Comparison of ENCODE assay signal across 8 cellular contexts in the genomic region with DNA sequence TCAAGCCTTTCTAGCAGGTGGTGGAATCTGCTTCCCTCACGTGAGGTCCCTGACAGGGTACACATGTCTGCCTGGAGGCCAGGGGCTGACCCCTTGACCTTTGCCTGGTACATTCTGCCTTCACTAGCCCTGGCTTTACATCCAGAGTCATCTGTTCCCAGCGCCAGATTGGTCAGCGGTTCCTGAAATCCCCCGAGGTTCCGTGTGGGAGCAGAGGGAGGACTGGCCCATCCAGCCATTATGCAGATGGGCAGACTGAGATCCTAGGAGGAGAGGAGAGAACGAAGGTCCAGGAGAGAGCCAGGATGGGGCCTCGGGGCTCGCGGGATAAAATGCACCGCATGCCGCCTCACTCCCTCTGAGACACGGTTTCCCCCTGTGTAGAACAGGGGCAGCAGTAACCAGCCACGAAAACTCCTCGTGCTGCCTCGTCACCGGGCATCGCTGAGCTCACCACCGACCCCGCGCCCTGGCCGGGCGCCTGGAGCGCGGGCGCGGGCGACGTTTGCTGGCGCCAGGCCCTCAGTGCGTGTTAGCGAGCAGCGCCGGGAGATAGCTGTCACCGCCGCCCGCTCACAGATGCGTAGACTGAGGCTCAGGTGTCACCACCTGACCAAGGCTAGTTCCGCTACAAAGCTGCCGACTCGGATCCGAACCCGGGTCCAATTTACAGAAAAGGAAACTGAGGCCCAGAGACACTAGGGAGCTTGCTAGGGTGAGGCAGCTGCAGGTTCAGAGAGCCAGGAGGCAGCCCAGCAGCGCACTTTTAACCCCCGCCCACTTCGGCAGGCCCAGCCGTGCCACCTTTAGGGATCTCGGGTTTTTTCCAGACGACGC. TPM values are rescaled to one million over a fixed set of nuclear protein-coding genes. Genes with fewer than 3 reads are reported as not detected.
A peak's percentile ranks its signal among the peaks of the same experiment; 100 is the strongest.
DNase-seq lines count a peak whose midpoint lies in the region; ATAC-seq and TF ChIP-seq lines count a peak whose summit lies in the region.

No MANE protein-coding gene starts in this region.

- TF ChIP-seq CTCF in 22Rv1 (IDR thresholded peaks at IDR 0.05) (no peak; the same call in 1 of the 2 replicates), smooth muscle cell (IDR thresholded peaks at IDR 0.05; ENCODE audit: borderline replicate concordance, insufficient read depth, poor library complexity, severe bottlenecking) (no peak)

- no peaks in the 10 kb centered on the region for H3K36me3 ChIP-seq in smooth muscle cell (ENCODE audit: low read depth)

- ATAC-seq in GM18511 (IDR thresholded peaks at IDR 0.05; ENCODE audit: unreplicated experiment) = peak; percentile 8
- peak; percentile 14 for ATAC-seq in HG03280 (IDR thresholded peaks at IDR 0.05; ENCODE audit: unreplicated experiment)
- peak; percentile 10 for ATAC-seq in activated T-helper 17 cell treated with anti-CD3 and anti-CD28 coated beads, Interleukin-2, amount 50 U/mL, for 72 hours (replicated peaks)

- peaks cover 29% of the 10 kb centered on the region for H3K79me2 ChIP-seq in smooth muscle cell (ENCODE audit: low read depth)

- peak overlapping the region; percentile 100 for H3K4me3 Mint-ChIP-seq in activated T-helper 17 cell treated with anti-CD3 and anti-CD28 coated beads, Interleukin-2, amount 50 U/mL, for 72 hours

- H3K9me3 ChIP-seq in smooth muscle cell (replicated peaks; ENCODE audit: low read depth) = no peaks in the 10 kb centered on the region

- peak overlapping the region; percentile 76 for H2AFZ ChIP-seq in smooth muscle cell (ENCODE audit: low read depth)

- H3K27ac ChIP-seq in 22Rv1 (0 out of 2 replicates have a peak overlapping the region, but pooled peaks have one; percentile 29), smooth muscle cell (ENCODE audit: low read depth) (peak overlapping the region; percentile 27)

- H3K9ac ChIP-seq in smooth muscle cell (ENCODE audit: low read depth) = peak overlapping the region; percentile 25

- H4K20me1 ChIP-seq in smooth muscle cell (ENCODE audit: low read depth) = peaks cover 37% of the 10 kb centered on the region

- no peaks in the 10 kb centered on the region for H3K27me3 ChIP-seq in smooth muscle cell (ENCODE audit: low read depth)

- peaks cover 36% of the 10 kb centered on the region for H3K36me3 Mint-ChIP-seq in activated T-helper 17 cell treated with anti-CD3 and anti-CD28 coated beads, Interleukin-2, amount 50 U/mL, for 72 hours (ENCODE audit: low read depth)

- H3K4me3 ChIP-seq in iPS-11a (ENCODE audit: low read depth, low read length) = peak overlapping the region; percentile 22
- H3K4me3 ChIP-seq in smooth muscle cell = peak overlapping the region; percentile 90

- no peaks in the 10 kb centered on the region for H3K9me3 Mint-ChIP-seq in activated T-helper 17 cell treated with anti-CD3 and anti-CD28 coated beads, Interleukin-2, amount 50 U/mL, for 72 hours

- H3K4me1 ChIP-seq in smooth muscle cell (ENCODE audit: low read depth) = peaks cover 23% of the 10 kb centered on the region

- no peaks in the 10 kb centered on the region for H3F3A ChIP-seq in smooth muscle cell (ENCODE audit: low read depth)

- no peaks in the 10 kb centered on the region for H3K27me3 Mint-ChIP-seq in activated T-helper 17 cell treated with anti-CD3 and anti-CD28 coated beads, Interleukin-2, amount 50 U/mL, for 72 hours

- peaks cover 25% of the 10 kb centered on the region for H3K4me1 Mint-ChIP-seq in activated T-helper 17 cell treated with anti-CD3 and anti-CD28 coated beads, Interleukin-2, amount 50 U/mL, for 72 hours

- peak overlapping the region; percentile 87 for H3K4me2 ChIP-seq in smooth muscle cell

- WGBS in smooth muscle cell (ENCODE audit: low lambda C conversion rate) = 19% methylated on average over 46 of the region's 49 CpGs

- no peak for DNase-seq in smooth muscle cell (lab: John Stamatoyannopoulos, UW; ENCODE audit: unreplicated experiment)
- no peak for DNase-seq in NCI-H187 treated with DMSO at 0.1 percent for 48 hours (lab: John Stamatoyannopoulos, UW)
- DNase-seq in HCEC 1CT = no peak

- H3K27ac Mint-ChIP-seq in activated T-helper 17 cell treated with anti-CD3 and anti-CD28 coated beads, Interleukin-2, amount 50 U/mL, for 72 hours = no peak overlapping the region

RNA-seq across cellular contexts. Expression of a gene that starts 0.8 kb away (rescaled TPM):
- total RNA-seq in activated T-helper 17 cell treated with anti-CD3 and anti-CD28 coated beads, Interleukin-2, amount 50 U/mL, for 72 hours = 100 to 1,000 TPM; 107 to 112 TPM
- total RNA-seq in smooth muscle cell = 14.2 and 14.8 TPM in 2 replicates
- 53.8 and 58.4 TPM in 2 replicates for polyA plus RNA-seq in smooth muscle cell

RNA-seq across cellular contexts. Expression of a gene that starts 30.5 kb away (rescaled TPM):
- total RNA-seq in activated T-helper 17 cell treated with anti-CD3 and anti-CD28 coated beads, Interleukin-2, amount 50 U/mL, for 72 hours = 1 to 10 TPM; 1.8 to 2.3 TPM
- total RNA-seq in smooth muscle cell = 2.2 and 3.4 TPM in 2 replicates
- 2.7 and 4.3 TPM in 2 replicates for polyA plus RNA-seq in smooth muscle cell
